26 cellular contexts compared by ENCODE assay signal in genomic region chr13:102021777-102022176, GRCh38.
"Had no signal": no experiment of that assay in that cellular context is flagged by ENCODE, and none has a peak within 500 bp of the region (broad histone marks: within the 10 kb centered on the region; RNA-seq: fewer than 3 reads in every experiment).

No MANE protein-coding gene starts in this region.

- DNase-seq: naive thymus-derived CD8-positive, alpha-beta T cell; nephron progenitor cell; occipital lobe; ovary; posterior cingulate gyrus; psoas muscle; right cardiac atrium; right lobe of liver; sigmoid colon; small intestine; stimulated activated CD4-positive, alpha-beta T cell treated with anti-CD3 and anti-CD28 coated beads, Interleukin-15, amount 100 ng/mL, for 24 hours; stimulated activated CD4-positive, alpha-beta T cell treated with anti-CD3 and anti-CD28 coated beads, Interleukin-4, amount 100 ng/mL, for 1 hour; stimulated activated CD4-positive, alpha-beta T cell treated with anti-CD3 and anti-CD28 coated beads, Interleukin-4, amount 100 ng/mL, for 4 hours; stimulated activated CD8-positive, alpha-beta memory T cell treated with anti-CD3 and anti-CD28 coated beads, Interleukin-4, amount 100 ng/mL, for 48 hours; stimulated activated naive CD4-positive, alpha-beta T cell; stimulated activated naive CD8-positive, alpha-beta T cell treated with anti-CD3 and anti-CD28 coated beads, Interleukin-15, amount 100 ng/mL, for 72 hours; stimulated activated naive CD8-positive, alpha-beta T cell treated with anti-CD3 and anti-CD28 coated beads, Interleukin-15, Interleukin-2, amounts not matched to agents 100 U/mL and 50 U/mL, for 24 hours; thyroid gland; trophoblast cell; upper lobe of left lung had no signal

- H3K4me1 ChIP-seq: parathyroid adenoma, psoas muscle, right lobe of liver, sigmoid colon, thyroid gland, tibial nerve, upper lobe of left lung, vagina had no signal

- H3K9ac ChIP-seq: parathyroid adenoma had no signal

- ATAC-seq: naive thymus-derived CD8-positive, alpha-beta T cell; natural killer cell treated with Interleukin-12 subunit alpha and Interleukin-12 subunit beta and Interleukin-15 and Interleukin-18, amount 100 ng/mL, for 72 hours; psoas muscle; right cardiac atrium; right lobe of liver; stimulated activated memory B cell treated with anti-CD40 and anti-IgM and Interleukin-4, amounts not matched to agents 10 μg/mL and 1 μg/mL and 100 μg/mL, for 72 hours; stimulated activated naive CD8-positive, alpha-beta T cell treated with anti-CD3 and anti-CD28 coated beads, Interleukin-15, amount 100 ng/mL, for 72 hours; stimulated activated naive CD8-positive, alpha-beta T cell treated with anti-CD3 and anti-CD28 coated beads, Interleukin-15, Interleukin-2, amounts not matched to agents 100 U/mL and 50 U/mL, for 24 hours had no signal

- H2AFZ ChIP-seq: parathyroid adenoma had no signal

- H3K4me3 ChIP-seq: ovary, psoas muscle, right lobe of liver, sigmoid colon, thoracic aorta, thyroid gland, tibial nerve, upper lobe of left lung, vagina had no signal

- H3K27ac ChIP-seq: ovary, parathyroid adenoma, psoas muscle, right lobe of liver, sigmoid colon, thoracic aorta, thyroid gland, tibial nerve, upper lobe of left lung, vagina had no signal

- H3K27me3 ChIP-seq: ovary, right lobe of liver, sigmoid colon, thyroid gland, tibial nerve, upper lobe of left lung, vagina had no signal

- H3K9me3 ChIP-seq: ovary, thyroid gland, vagina had no signal

- H3K36me3 ChIP-seq: ovary, right lobe of liver, sigmoid colon, thoracic aorta, thyroid gland, tibial nerve, upper lobe of left lung, vagina had no signal
